ENCODE assay signal across 8 cellular contexts in genomic region chr9:41035276-41035675, GRCh38.
DNase-seq lines count a peak whose midpoint lies in the region; TF ChIP-seq lines count a peak whose summit lies in the region.
"Not testable (repeated sequence)": the region's sequence is repeated elsewhere in the genome, so short reads cannot be mapped to it uniquely, and the experiment has no call there.

No MANE protein-coding gene starts in this region.

- H3K4me1 ChIP-seq in smooth muscle cell (ENCODE audit: low read depth), result not testable (repeated sequence)

- H3K4me3 ChIP-seq in astrocyte of the cerebellum (ENCODE audit: low read depth, low read length); dorsolateral prefrontal cortex; foreskin fibroblast (ENCODE audit: low read depth in 1 of 2, low read length in 2 of 2); smooth muscle cell: not testable (repeated sequence)

- not testable (repeated sequence) for H3K9me3 ChIP-seq in smooth muscle cell (replicated peaks; ENCODE audit: low read depth)

- H3K4me2 ChIP-seq in smooth muscle cell, result not testable (repeated sequence)

- peak overlapping the region in 53 of 59 donors; percentile 5 to 93 (median 76) for H3K27ac ChIP-seq in dorsolateral prefrontal cortex
- peak overlapping the region; percentile 89 for H3K27ac ChIP-seq in smooth muscle cell (ENCODE audit: low read depth)

- H3F3A ChIP-seq in smooth muscle cell (ENCODE audit: low read depth), result not testable (repeated sequence)

- not testable (repeated sequence) for TF ChIP-seq CTCF in astrocyte of the cerebellum (IDR thresholded peaks at IDR 0.05; ENCODE audit: low read depth, low read length, missing control alignments); dorsolateral prefrontal cortex (IDR thresholded peaks at IDR 0.05 in 54 of 56, conservative IDR thresholded peaks at IDR 0.05 in 2 of 56; ENCODE audit: low read depth in 1 of 56, partially characterized antibody in 56 of 56); foreskin fibroblast (IDR thresholded peaks at IDR 0.05; ENCODE audit: low read depth, low read length); smooth muscle cell (IDR thresholded peaks at IDR 0.05; ENCODE audit: borderline replicate concordance, insufficient read depth, poor library complexity, severe bottlenecking)

- in situ Hi-C loops in astrocyte of the cerebellum (cut with HindIII; ENCODE audit: low sequenced_read_pairs), result not testable (repeated sequence)

- not testable (repeated sequence) for H4K20me1 ChIP-seq in smooth muscle cell (ENCODE audit: low read depth)

- H3K36me3 ChIP-seq in smooth muscle cell (ENCODE audit: low read depth), result not testable (repeated sequence)

- not testable (repeated sequence) for H2AFZ ChIP-seq in smooth muscle cell (ENCODE audit: low read depth)

- H3K79me2 ChIP-seq in smooth muscle cell (ENCODE audit: low read depth), result not testable (repeated sequence)

- H3K27me3 ChIP-seq in dorsolateral prefrontal cortex; smooth muscle cell (ENCODE audit: low read depth): not testable (repeated sequence)

- intact Hi-C loops in dorsolateral prefrontal cortex (cut with DNase I), result not testable (repeated sequence)

- whole genome bisulfite sequencing in smooth muscle cell (ENCODE audit: low lambda C conversion rate), result 44% methylated on average over 1 of the region's 1 CpG

- DNase-seq in A172 (ENCODE audit: low spot score) (peak; percentile 50), GM04504 (ENCODE audit: low read depth) (peak; percentile 28), RPMI7951 (ENCODE audit: low read depth) (peak; percentile 58), astrocyte of the cerebellum (ENCODE audit: low read depth) (peak; percentile 52), foreskin fibroblast (peak; percentile 46 to 62), non-pigmented ciliary epithelial cell (ENCODE audit: low read depth) (peak; percentile 49)
- not testable (repeated sequence) for DNase-seq in dorsolateral prefrontal cortex; smooth muscle cell (lab: John Stamatoyannopoulos, UW; ENCODE audit: unreplicated experiment)

- peak overlapping the region; percentile 34 for H3K9ac ChIP-seq in smooth muscle cell (ENCODE audit: low read depth)
